Comparison of ENCODE assay signal across 1 cellular context in genomic region chr10:115762029-115762428, GRCh38.
TF ChIP-seq lines count a peak whose summit lies in the region.

No MANE protein-coding gene starts in this region.

TF ChIP-seq in HepG2, 621 proteins besides CTCF, POLR2A, EP300 and RAD21 (continued from another document):
- TF ChIP-seq PATZ1 (CRISPR knock-in tag; IDR thresholded peaks at IDR 0.05): no peak
